ENCODE assay signal across 8 cellular contexts in genomic region chr6:44222987-44223470, GRCh38. TPM values are rescaled to one million over a fixed set of nuclear protein-coding genes. Genes with fewer than 3 reads are reported as not detected.
DNase-seq lines count a peak whose midpoint lies in the region; ATAC-seq, FAIRE-seq and TF ChIP-seq lines count a peak whose summit lies in the region.

No MANE protein-coding gene starts in this region.

- no peaks in the 10 kb centered on the region for H3K79me2 ChIP-seq in smooth muscle cell (ENCODE audit: low read depth)

- intact Hi-C loops in activated B cell treated with CpG ODN at 0.5 μM for 24 hours (cut with micrococcal nuclease), result loop anchor here (1.0 to 5.0 kb wide), 6 partner anchors 15 to 114 kb away; partner anchors contain the start of genes AARS2, MRPL14, NFKBIE and TMEM63B
- intact Hi-C loops in heart right ventricle (cut with DNase I), result loop anchor here in 1 of 10 donors (10.0 kb wide), 1 partner anchor 448 kb away; the partner anchor contains the start of gene VEGFA

- H3K4me2 ChIP-seq in smooth muscle cell, result peak overlapping the region; percentile 96

- H3K4me3 ChIP-seq in heart right ventricle (peak overlapping the region in 9 of 10 donors; percentile 67 to 87 (median 75)), smooth muscle cell (peak overlapping the region; percentile 57)

- H2AFZ ChIP-seq in smooth muscle cell (ENCODE audit: low read depth), result peak overlapping the region; percentile 54

- no peak overlapping the region for H3K9ac ChIP-seq in smooth muscle cell (ENCODE audit: low read depth)

- no peaks in the 10 kb centered on the region for H3K27me3 Mint-ChIP-seq in activated B cell treated with CpG ODN at 0.5 μM for 24 hours

- no peaks in the 10 kb centered on the region for H3K9me3 Mint-ChIP-seq in activated B cell treated with CpG ODN at 0.5 μM for 24 hours

- H3K27ac Mint-ChIP-seq in activated B cell treated with CpG ODN at 0.5 μM for 24 hours, result peak overlapping the region; percentile 61

- H3K4me1 ChIP-seq in heart right ventricle (peaks cover 43 to 97% (median 92%) of the 10 kb centered on the region in 9 donors), smooth muscle cell (ENCODE audit: low read depth) (peaks cover 45% of the 10 kb centered on the region)

- no peaks in the 10 kb centered on the region for H4K20me1 ChIP-seq in smooth muscle cell (ENCODE audit: low read depth)

- POLR2A ChIA-PET in activated B cell treated with CpG ODN at 0.5 μM for 24 hours (lab: Charles Lee), result interaction anchor here (0.9 to 3.8 kb wide), 8 partner anchors 14 to 508 kb away, joined by 3 to 49 read pairs (median 5); partner anchors contain the start of genes HSP90AB1 and TMEM151B

- H3K27me3 ChIP-seq in heart right ventricle (no peaks in the 10 kb centered on the region), smooth muscle cell (ENCODE audit: low read depth) (no peaks in the 10 kb centered on the region)

- TF ChIP-seq CTCF in activated B cell treated with CpG ODN at 0.5 μM for 24 hours (IDR thresholded peaks at IDR 0.05) (no peak), heart right ventricle (IDR thresholded peaks at IDR 0.05) (peak in 1 of 9 donors; percentile 3), smooth muscle cell (IDR thresholded peaks at IDR 0.05; ENCODE audit: borderline replicate concordance, insufficient read depth, poor library complexity, severe bottlenecking) (no peak)

- no peak for FAIRE-seq in H54 (lab: Jason Lieb, UNC)

- peak; percentile 26 for DNase-seq in AG08396 (ENCODE audit: low spot score)
- peak; percentile 89 for DNase-seq in H54 (ENCODE audit: insufficient read length, low spot score)
- no peak for DNase-seq in activated B cell treated with CpG ODN at 0.5 μM for 24 hours
- peak in 1 of 2 donors; percentile 23 for DNase-seq in heart right ventricle
- no peak for DNase-seq in smooth muscle cell (lab: John Stamatoyannopoulos, UW; ENCODE audit: unreplicated experiment)
- no peak for DNase-seq in NCI-H1436 (lab: John Stamatoyannopoulos, UW)

- H3K36me3 Mint-ChIP-seq in activated B cell treated with CpG ODN at 0.5 μM for 24 hours (ENCODE audit: low read depth), result no peaks in the 10 kb centered on the region

- H3K27ac ChIP-seq in heart right ventricle (peak overlapping the region; percentile 82 to 98 (median 94)), smooth muscle cell (ENCODE audit: low read depth) (no peak overlapping the region)

- ATAC-seq in activated B cell treated with CpG ODN at 0.5 μM for 24 hours (ENCODE audit: low read depth) (no peak), heart right ventricle (no peak), GM18858 (IDR thresholded peaks at IDR 0.05; ENCODE audit: unreplicated experiment) (no peak), HG02759 (IDR thresholded peaks at IDR 0.05; ENCODE audit: unreplicated experiment) (no peak)

- no peaks in the 10 kb centered on the region for H3K9me3 ChIP-seq in heart right ventricle
- H3K9me3 ChIP-seq in smooth muscle cell (replicated peaks; ENCODE audit: low read depth), result no peaks in the 10 kb centered on the region

- H3K36me3 ChIP-seq in heart right ventricle (no peaks in the 10 kb centered on the region), smooth muscle cell (ENCODE audit: low read depth) (no peaks in the 10 kb centered on the region)

- CTCF ChIA-PET in activated B cell treated with CpG ODN at 0.5 μM for 24 hours (lab: Charles Lee), result interaction anchor here (2.3 kb wide), 1 partner anchor 15 kb away, joined by 15 read pairs; no protein-coding TSS in a partner anchor

- peaks cover 39% of the 10 kb centered on the region for H3K4me1 Mint-ChIP-seq in activated B cell treated with CpG ODN at 0.5 μM for 24 hours

- TF ChIP-seq POLR2A in H54 (IDR thresholded peaks at IDR 0.05; ENCODE audit: low read depth, low read length), result no peak

- WGBS in heart right ventricle, 2 donors, result 4 to 6% methylated on average over 29 of the region's 29 CpGs
- WGBS in smooth muscle cell (ENCODE audit: low lambda C conversion rate), result 8% methylated on average over 22 of the region's 29 CpGs

- peak overlapping the region; percentile 82 for H3K4me3 Mint-ChIP-seq in activated B cell treated with CpG ODN at 0.5 μM for 24 hours

- H3F3A ChIP-seq in smooth muscle cell (ENCODE audit: low read depth), result peaks cover 9% of the 10 kb centered on the region

RNA-seq across cellular contexts. Expression of gene SLC29A1, which starts 0.4 kb away (rescaled TPM):
- total RNA-seq in activated B cell treated with CpG ODN at 0.5 μM for 24 hours (15.0 and 17.3 TPM in 2 replicates), heart right ventricle (100 to 1,000 TPM; 104 to 198 (median 146) TPM), smooth muscle cell (7.3 and 8.0 TPM in 2 replicates)
- polyA plus RNA-seq in heart right ventricle (10 to 100 TPM; 46.3 to 90.9 TPM), smooth muscle cell (7.4 and 8.1 TPM in 2 replicates)

RNA-seq across cellular contexts. Expression of gene MYMX, which starts 6.3 kb away (rescaled TPM):
- total RNA-seq in activated B cell treated with CpG ODN at 0.5 μM for 24 hours (not detected in 2 replicates), heart right ventricle (1 to 10 TPM in 2 of 10 donors, under 1 TPM in 3, not detected in 5; 0.41 to 2.3 (median 0.86) TPM), smooth muscle cell (not detected in 2 replicates)
- polyA plus RNA-seq in heart right ventricle (under 1 TPM in 1 of 2 donors, not detected in 1; 0.91 TPM), smooth muscle cell (not detected in 2 replicates)

RNA-seq across cellular contexts. Expression of gene HSP90AB1, which starts 23.9 kb away (rescaled TPM):
- total RNA-seq in activated B cell treated with CpG ODN at 0.5 μM for 24 hours, result 1,222 and 1,311 TPM in 2 replicates
- 1,000 to 10,000 TPM in 4 of 10 donors, 100 to 1,000 TPM in 6; 675 to 1,053 (median 920) TPM for total RNA-seq in heart right ventricle
- polyA plus RNA-seq in heart right ventricle, result 100 to 1,000 TPM; 235 to 764 TPM
- 736 and 781 TPM in 2 replicates for total RNA-seq in smooth muscle cell
- polyA plus RNA-seq in smooth muscle cell, result 408 TPM in 2 replicates

RNA-seq across cellular contexts. Expression of gene SLC35B2, which starts 34.3 kb away (rescaled TPM):
- total RNA-seq in activated B cell treated with CpG ODN at 0.5 μM for 24 hours (27.0 and 29.1 TPM in 2 replicates), heart right ventricle (10 to 100 TPM; 19.4 to 29.8 (median 23.7) TPM), smooth muscle cell (68.6 and 78.0 TPM in 2 replicates)
- polyA plus RNA-seq in heart right ventricle (10 to 100 TPM in 1 of 2 donors, 1 to 10 TPM in 1; 9.1 to 27.2 TPM), smooth muscle cell (112 and 117 TPM in 2 replicates)

RNA-seq across cellular contexts. Expression of gene NFKBIE, which starts 42.3 kb away (rescaled TPM):
- total RNA-seq in activated B cell treated with CpG ODN at 0.5 μM for 24 hours (94.7 and 99.2 TPM in 2 replicates), heart right ventricle (1 to 10 TPM; 1.5 to 8.7 (median 3.4) TPM), smooth muscle cell (7.0 and 11.4 TPM in 2 replicates)
- polyA plus RNA-seq in heart right ventricle (1 to 10 TPM; 5.7 to 5.9 TPM), smooth muscle cell (11.3 and 12.3 TPM in 2 replicates)

Comparison
In these comparisons a context has a peak if more than half of its experiments do, and no peak if none do; other contexts are left out.
1. DNase-seq: peak in AG08396 (single experiment) and H54 (single experiment); none in activated B cell treated with CpG ODN at 0.5 μM for 24 hours (single experiment), smooth muscle cell (single experiment) and NCI-H1436 (single experiment).